Comparison of ENCODE assay signal across 8 cellular contexts in the genomic region with DNA sequence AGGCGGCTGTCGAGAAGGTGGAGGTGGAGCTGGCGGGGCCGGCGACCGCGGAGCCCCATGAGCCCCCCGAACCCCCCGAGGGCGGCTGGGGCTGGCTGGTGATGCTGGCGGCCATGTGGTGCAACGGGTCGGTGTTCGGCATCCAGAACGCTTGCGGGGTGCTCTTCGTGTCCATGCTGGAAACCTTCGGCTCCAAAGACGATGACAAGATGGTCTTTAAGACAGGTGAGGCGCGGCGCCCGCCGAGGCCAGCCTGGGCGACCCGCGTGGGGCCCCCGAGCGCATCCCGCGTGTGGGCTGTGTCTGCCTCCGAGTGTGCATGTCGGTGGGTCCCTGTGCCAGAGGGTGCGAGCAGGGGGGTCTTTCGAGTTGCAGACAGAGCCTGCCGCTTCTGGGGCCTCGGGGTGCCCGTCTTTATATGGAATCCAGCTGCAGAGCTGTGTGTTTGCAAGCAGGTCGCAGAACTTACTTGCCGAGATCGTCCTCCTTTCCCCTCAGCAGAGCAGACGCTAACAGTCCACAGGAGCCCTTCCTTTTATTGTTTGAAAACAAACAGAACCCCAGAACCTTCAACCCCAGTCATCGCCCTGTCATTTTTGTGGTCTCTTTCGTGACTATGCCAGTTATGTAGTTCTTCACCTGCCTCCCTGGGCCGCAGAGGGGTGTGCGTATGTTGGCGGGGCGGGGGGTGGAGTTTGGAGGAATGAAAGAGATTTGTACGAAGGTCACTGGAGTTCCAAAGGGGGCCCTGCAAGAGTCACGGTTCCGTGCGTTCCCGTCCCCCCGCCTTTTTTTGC. TPM values are rescaled to one million over a fixed set of nuclear protein-coding genes. Genes with fewer than 3 reads are reported as not detected.
DNase-seq lines count a peak whose midpoint lies in the region; ATAC-seq, FAIRE-seq and TF ChIP-seq lines count a peak whose summit lies in the region.

No MANE protein-coding gene starts in this region.

- H3K9me3 ChIP-seq in pancreas (no peaks in the 10 kb centered on the region), uterus (no peaks in the 10 kb centered on the region)

- H3K9me2 ChIP-seq in GM23338 (ENCODE audit: insufficient read depth), result no peaks in the 10 kb centered on the region; the same call in 1 of the 2 replicates

- H3K79me2 ChIP-seq in GM23338 (replicated peaks; ENCODE audit: insufficient read depth), result peaks cover 23% of the 10 kb centered on the region

- intact Hi-C loops in pancreas (cut with DNase I), result no loop called here
- intact Hi-C loops in uterus (cut with DNase I; ENCODE audit: low total_unique reads), result no loop called here

- no peak for TF ChIP-seq POLR2A in uterus (IDR thresholded peaks at IDR 0.05)

- H2AFZ ChIP-seq in GM23338, result peak overlapping the region; percentile 34; the same call in 1 of the 2 replicates

- DNase-seq in Daoy (ENCODE audit: low read depth), result peak; percentile 23
- DNase-seq in GM23338 (ENCODE audit: low spot score), result peak; percentile 73
- DNase-seq in NCI-H526 (lab: John Stamatoyannopoulos, UW), result peak; percentile 34 to 64
- DNase-seq in activated CD8-positive, alpha-beta memory T cell treated with anti-CD3 and anti-CD28 coated beads, Interleukin-2, amount 50 U/mL, for 4 hours, result peak; percentile 73
- DNase-seq in pancreas, result peak; percentile 43 to 73 (median 65)
- DNase-seq in uterus, result no peak
- no peak for DNase-seq in NCI-H187 treated with DMSO at 0.1 percent for 48 hours (lab: John Stamatoyannopoulos, UW)

- H3K4me1 ChIP-seq in GM23338 (ENCODE audit: insufficient read depth) (peaks cover 29% of the 10 kb centered on the region), pancreas (peaks cover 0 to 10% (median 3%) of the 10 kb centered on the region in 3 donors), uterus (peaks cover 0 to 5% of the 10 kb centered on the region in 2 donors)

- H3K27me3 ChIP-seq in GM23338 (ENCODE audit: insufficient read depth) (peaks cover 19% of the 10 kb centered on the region), pancreas (no peaks in the 10 kb centered on the region), uterus (peaks cover 0 to 23% of the 10 kb centered on the region in 2 donors)

- no peak overlapping the region for H3K27ac Mint-ChIP-seq in GM23338

- peaks cover 21% of the 10 kb centered on the region for H3K27me3 Mint-ChIP-seq in GM23338 (ENCODE audit: insufficient read depth, low read depth, poor library complexity)

- H3F3A ChIP-seq in GM23338 (replicated peaks; ENCODE audit: low read depth), result no peaks in the 10 kb centered on the region

- TF ChIP-seq CTCF in GM23338 (conservative IDR thresholded peaks at IDR 0.05; ENCODE audit: low read depth in 2 of 2) (no peak), pancreas (IDR thresholded peaks at IDR 0.05) (no peak), uterus (IDR thresholded peaks at IDR 0.05) (no peak)

- ATAC-seq in GM23338 (peak; percentile 44), esophagus mucosa (peak; percentile 18), pancreas (peak in 3 of 4 donors; percentile 52 to 55 (median 53))

- H3K36me3 Mint-ChIP-seq in GM23338 (ENCODE audit: low read depth), result no peaks in the 10 kb centered on the region; the same call in 2 of the 3 replicates

- peak overlapping the region; percentile 86 for H3K4me3 Mint-ChIP-seq in GM23338

- H3K9me3 Mint-ChIP-seq in GM23338, result no peaks in the 10 kb centered on the region

- no peak overlapping the region for H3K27ac ChIP-seq in GM23338 (ENCODE audit: low read depth)
- peak overlapping the region; percentile 45 to 78 (median 72) for H3K27ac ChIP-seq in pancreas
- no peak overlapping the region for H3K27ac ChIP-seq in uterus

- no peaks in the 10 kb centered on the region for H4K20me1 ChIP-seq in GM23338 (replicated peaks; ENCODE audit: insufficient read depth)

- peaks cover 41% of the 10 kb centered on the region for H3K4me1 Mint-ChIP-seq in GM23338

- H3K36me3 ChIP-seq in GM23338 (ENCODE audit: insufficient read depth), result no peaks in the 10 kb centered on the region
- no peaks in the 10 kb centered on the region for H3K36me3 ChIP-seq in pancreas
- H3K36me3 ChIP-seq in uterus, result no peaks in the 10 kb centered on the region

- 1% methylated on average over 54 of the region's 54 CpGs for WGBS in pancreas, 2 donors

- peak overlapping the region; percentile 78 for H3K4me3 ChIP-seq in GM23338
- H3K4me3 ChIP-seq in pancreas, result peak overlapping the region; percentile 15 to 92 (median 84)
- peak overlapping the region; percentile 15 to 57 for H3K4me3 ChIP-seq in uterus

- no peak for FAIRE-seq in pancreas (lab: Jason Lieb, UNC)

- peak overlapping the region; percentile 97 for H3K4me2 ChIP-seq in GM23338

TF ChIP-seq in GM23338, 12 proteins besides CTCF, POLR2A, EP300 and RAD21:
- no peak; the same call in 1 of the 2 replicates for TF ChIP-seq CREB1 (CRISPR knock-in tag; IDR thresholded peaks at IDR 0.05; ENCODE audit: low read depth)
- 0 out of 2 replicates have a peak, but pooled peaks have one; percentile 25 for TF ChIP-seq POLR2AphosphoS5 (IDR thresholded peaks at IDR 0.05; ENCODE audit: low read depth)

RNA-seq across cellular contexts. Expression of gene SLC16A10, which starts 0.8 kb away (rescaled TPM):
- total RNA-seq in Daoy (2014; rRNA removed; shearing (Covaris generic)), result 1.2 and 7.6 TPM in 2 replicates
- 30.9 and 37.6 TPM in 2 replicates for total RNA-seq in GM23338 (2014; rRNA removed; shearing (Covaris generic))
- polyA plus RNA-seq in GM23338 (2016; fragmentation: Nextera tagmentation; extraction: Ambion mirVana), result 10.5 and 12.1 TPM in 2 replicates
- total RNA-seq in esophagus mucosa, result 0.24 TPM
- 10 to 100 TPM; 24.1 to 48.8 (median 34.9) TPM for total RNA-seq in pancreas
- polyA plus RNA-seq in pancreas, result 1 to 10 TPM; 5.1 to 5.5 TPM
- 1 to 10 TPM in 2 of 4 donors, under 1 TPM in 1, not detected in 1; under 0.01 to 3.8 (median 1.2) TPM for total RNA-seq in uterus

Comparison
In these comparisons a context has a peak if more than half of its experiments do, and no peak if none do; other contexts are left out.
1. DNase-seq: peak in Daoy (single experiment), GM23338 (single experiment), NCI-H526 (2 of 2), activated CD8-positive, alpha-beta memory T cell treated with anti-CD3 and anti-CD28 coated beads, Interleukin-2, amount 50 U/mL, for 4 hours (single experiment) and pancreas (6 of 6); none in uterus (0 of 2) and NCI-H187 treated with DMSO at 0.1 percent for 48 hours (single experiment).
2. H3K27ac ChIP-seq: peak in pancreas (4 of 4); none in GM23338 (single experiment) and uterus (0 of 2).
3. Peak in every context shown above with its lines, with median percentiles within 50 percentile points of each other: ATAC-seq and H3K4me3 ChIP-seq.